20 cellular contexts compared by ENCODE assay signal in the genomic region with DNA sequence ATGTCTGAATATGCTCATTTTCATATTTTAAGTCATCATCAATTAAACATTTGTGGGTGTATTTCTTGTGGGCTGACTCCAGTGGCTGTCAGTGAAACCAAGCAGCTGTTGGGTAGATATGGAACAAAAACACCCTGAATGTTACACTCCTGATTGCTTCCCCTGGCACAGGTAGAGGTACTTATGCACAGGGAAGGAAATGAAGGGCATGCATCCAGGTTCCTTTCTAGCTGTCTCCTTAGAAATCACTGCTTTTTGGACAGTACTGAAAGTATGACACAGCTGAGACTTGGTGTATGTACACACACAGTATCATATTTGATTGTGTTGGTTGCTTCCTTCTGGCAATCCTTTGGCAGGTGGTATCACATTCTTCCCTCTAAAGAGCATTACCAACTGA.
DNase-seq lines count a peak whose midpoint lies in the region; TF ChIP-seq lines count a peak whose summit lies in the region.
"Had no signal": no experiment of that assay in that cellular context is flagged by ENCODE, and none has a peak within 500 bp of the region (broad histone marks: within the 10 kb centered on the region; RNA-seq: fewer than 3 reads in every experiment).

No MANE protein-coding gene starts in this region.

- H3K9me3 ChIP-seq in H9 (ENCODE audit: control insufficient read depth, low read depth, low read length): no peaks in the 10 kb centered on the region
- H3K9me3 ChIP-seq: BLaER1 treated with 17β-estradiol and CSF1 and Interleukin-3, amounts not matched to agents 10 nM and 100 nM; Caco-2 had no signal

- H3K9me3 Mint-ChIP-seq in H9: no peaks in the 10 kb centered on the region

- peak; percentile 62 for DNase-seq in NCI-H2171 treated with DMSO at 0.1 percent for 48 hours (lab: John Stamatoyannopoulos, UW)
- no peak for DNase-seq in NCI-H2171 (lab: John Stamatoyannopoulos, UW)
- peak; percentile 60 for DNase-seq in G401 (ENCODE audit: low spot score)
- DNase-seq in NCI-H69 (lab: John Stamatoyannopoulos, UW): peak; percentile 39
- peak; percentile 10 for DNase-seq in cerebellum (ENCODE audit: low spot score)
- no peak for DNase-seq in AG08395 (ENCODE audit: low spot score)
- DNase-seq in H9: no peak
- DNase-seq in activated CD8-positive, alpha-beta memory T cell treated with anti-CD3 and anti-CD28 coated beads for 24 hours: no peak
- DNase-seq: 8988T; ACHN; AML-193; Caco-2; Calu3; CD4-positive, alpha-beta T cell; CD8-positive, alpha-beta T cell; DMS79 treated with DMSO at 0.1 percent for 48 hours; GDM1 had no signal

- H3K4me3 Mint-ChIP-seq in H9: no peak overlapping the region
- H3K4me3 Mint-ChIP-seq: B cell; CD4-positive, alpha-beta T cell; CD8-positive, alpha-beta T cell had no signal

- no peak overlapping the region for H2AFZ ChIP-seq in H9 (ENCODE audit: low read length)

- peaks cover 6 to 11% of the 10 kb centered on the region in 2 experiments for H3K4me1 Mint-ChIP-seq in H9
- H3K4me1 Mint-ChIP-seq: B cell had no signal

- H2BK15ac ChIP-seq in H9 (ENCODE audit: low read depth, low read length): no peak overlapping the region

- H4K20me1 ChIP-seq in H9 (ENCODE audit: control insufficient read depth, insufficient read depth, insufficient read length): no peaks in the 10 kb centered on the region
- H4K20me1 ChIP-seq: BLaER1 treated with 17β-estradiol and CSF1 and Interleukin-3, amounts not matched to agents 10 nM and 100 nM had no signal

- H3K4me1 ChIP-seq in H9 (ENCODE audit: insufficient read depth, low read length): no peaks in the 10 kb centered on the region
- H3K4me1 ChIP-seq: BLaER1 treated with 17β-estradiol and CSF1 and Interleukin-3, amounts not matched to agents 10 nM and 100 nM had no signal

- no peak overlapping the region for H2BK5ac ChIP-seq in H9 (ENCODE audit: insufficient read length, low read length)

- no peaks in the 10 kb centered on the region for H3K79me2 ChIP-seq in H9 (ENCODE audit: insufficient read depth, low read length)

- in situ Hi-C loops in G401 (cut with HindIII; ENCODE audit: low sequenced_read_pairs): no loop called here

- H3K14ac ChIP-seq in H9 (ENCODE audit: insufficient read depth, low read length): no peak overlapping the region

- no peaks in the 10 kb centered on the region for H3K79me1 ChIP-seq in H9 (ENCODE audit: insufficient read depth, low read depth, low read length, poor library complexity, severe bottlenecking)

- H3K56ac ChIP-seq in H9 (ENCODE audit: insufficient read length, low read depth, low read length): no peak overlapping the region

- H3K9ac ChIP-seq in H9 (ENCODE audit: extremely low read depth, insufficient read length, low read length): no peak overlapping the region
- H3K9ac ChIP-seq: BLaER1 treated with 17β-estradiol and CSF1 and Interleukin-3, amounts not matched to agents 10 nM and 100 nM had no signal

- no peak overlapping the region for H3K23ac ChIP-seq in H9 (ENCODE audit: insufficient read length, low read depth, low read length)

- no peak overlapping the region for H4K8ac ChIP-seq in H9 (replicated peaks; ENCODE audit: insufficient read length, low read depth, low read length)

- no peaks in the 10 kb centered on the region for H3K27me3 ChIP-seq in H9 (ENCODE audit: insufficient read depth, low read length)
- H3K27me3 ChIP-seq: BLaER1 treated with 17β-estradiol and CSF1 and Interleukin-3, amounts not matched to agents 10 nM and 100 nM had no signal

- no peak overlapping the region for H3K18ac ChIP-seq in H9 (ENCODE audit: insufficient read length, low read depth, low read length)

- no peaks in the 10 kb centered on the region for H3K23me2 ChIP-seq in H9 (ENCODE audit: insufficient read length, low read depth, low read length, poor library complexity, severe bottlenecking)

- no peak overlapping the region for H3K27ac ChIP-seq in H9 (ENCODE audit: insufficient read length, low read depth, low read length)
- H3K27ac ChIP-seq: BLaER1 treated with 17β-estradiol and CSF1 and Interleukin-3, amounts not matched to agents 10 nM and 100 nM; C4-2B had no signal

- H3K27ac Mint-ChIP-seq in H9: no peak overlapping the region
- H3K27ac Mint-ChIP-seq: B cell; CD4-positive, alpha-beta T cell; CD8-positive, alpha-beta T cell had no signal

- H3K27me3 Mint-ChIP-seq in H9 (ENCODE audit: low read depth): no peaks in the 10 kb centered on the region
- H3K27me3 Mint-ChIP-seq: B cell; CD4-positive, alpha-beta T cell had no signal

- no peak overlapping the region for H2AK5ac ChIP-seq in H9 (ENCODE audit: insufficient read length, low read length)

- no peak overlapping the region for H3K4me2 ChIP-seq in H9 (ENCODE audit: insufficient read depth, insufficient read length, low read length)
- H3K4me2 ChIP-seq: BLaER1 treated with 17β-estradiol and CSF1 and Interleukin-3, amounts not matched to agents 10 nM and 100 nM had no signal

- H4K91ac ChIP-seq in H9 (ENCODE audit: insufficient read length, low read depth, low read length): no peak overlapping the region

- H4K5ac ChIP-seq in H9 (ENCODE audit: insufficient read length, low read depth, low read length): no peak overlapping the region

- no peak overlapping the region for H2BK12ac ChIP-seq in H9 (ENCODE audit: insufficient read length, low read depth, low read length)

- no peak overlapping the region for H2BK120ac ChIP-seq in H9 (ENCODE audit: low read depth, low read length, poor library complexity, severe bottlenecking)

- no peak for TF ChIP-seq CTCF in H9 (conservative IDR thresholded peaks at IDR 0.05)

- no peak overlapping the region for H3T11ph ChIP-seq in H9 (ENCODE audit: low read length)

- H3K36me3 Mint-ChIP-seq in H9 (ENCODE audit: insufficient read depth in 1 of 3, low read depth in 3 of 3): no peaks in the 10 kb centered on the region
- H3K36me3 Mint-ChIP-seq: CD8-positive, alpha-beta T cell had no signal

- no peak overlapping the region for H3K4ac ChIP-seq in H9 (ENCODE audit: low read depth, low read length)

- no peak overlapping the region for H2BK20ac ChIP-seq in H9 (ENCODE audit: low read depth, low read length, poor library complexity, severe bottlenecking)

Comparison
In these comparisons a context has a peak if more than half of its experiments do, and no peak if none do; other contexts are left out.
1. DNase-seq: peak in NCI-H2171 treated with DMSO at 0.1 percent for 48 hours (single experiment), G401 (single experiment), NCI-H69 (single experiment) and cerebellum (single experiment); none in NCI-H2171 (single experiment), AG08395 (single experiment), H9 (single experiment) and activated CD8-positive, alpha-beta memory T cell treated with anti-CD3 and anti-CD28 coated beads for 24 hours (single experiment).